1 cellular context compared by ENCODE assay signal in genomic region chr1:16976966-16977365, GRCh38.
TF ChIP-seq lines count a peak whose summit lies in the region.

No MANE protein-coding gene starts in this region.

TF ChIP-seq in GM23338, 12 proteins besides CTCF, POLR2A, EP300 and RAD21 (continued from another document):
- TF ChIP-seq ZNF462 (CRISPR knock-in tag; IDR thresholded peaks at IDR 0.05): no peak
